1 cellular context compared by ENCODE assay signal in genomic region chr1:53699981-53700380, GRCh38.
A peak's percentile ranks its signal among the peaks of the same experiment; 100 is the strongest.
TF ChIP-seq lines count a peak whose summit lies in the region.

No MANE protein-coding gene starts in this region.

TF ChIP-seq in HepG2, 621 proteins besides CTCF, POLR2A, EP300 and RAD21:
- TF ChIP-seq NFYC (CRISPR knock-in tag; IDR thresholded peaks at IDR 0.05) (no peak), FOXO4 (CRISPR knock-in tag; conservative IDR thresholded peaks at IDR 0.05) (no peak), ZNF768 (CRISPR knock-in tag; IDR thresholded peaks at IDR 0.05) (peak; percentile 55; the same call in 1 of the 2 replicates), ZSCAN20 (CRISPR knock-in tag; IDR thresholded peaks at IDR 0.05; ENCODE audit: borderline replicate concordance) (no peak)
